8 cellular contexts compared by ENCODE assay signal in genomic region chr11:15941206-15941770, GRCh38.
A peak's percentile ranks its signal among the peaks of the same experiment; 100 is the strongest.
DNase-seq lines count a peak whose midpoint lies in the region; ATAC-seq and TF ChIP-seq lines count a peak whose summit lies in the region.

No MANE protein-coding gene starts in this region.

- no peaks in the 10 kb centered on the region for H3F3A ChIP-seq in SU-DHL-6 (ENCODE audit: insufficient read depth)

- CTCF ChIA-PET in CD8-positive, alpha-beta T cell (lab: Charles Lee): no interaction called here

- H3K9me2 ChIP-seq in SU-DHL-6 (replicated peaks; ENCODE audit: insufficient read depth, low read length): no peaks in the 10 kb centered on the region

- no peak overlapping the region for H3K9ac ChIP-seq in SU-DHL-6 (ENCODE audit: low read length)

- H4K20me1 ChIP-seq in SU-DHL-6 (ENCODE audit: low read depth, low read length): no peaks in the 10 kb centered on the region

- DNase-seq in CD8-positive, alpha-beta T cell: no peak
- DNase-seq in cardiac septum (ENCODE audit: low spot score) (peak; percentile 80), cerebellar nuclear complex (lab: John Stamatoyannopoulos, UW) (no peak)
- peak; percentile 3 to 5 for DNase-seq in stimulated activated CD8-positive, alpha-beta memory T cell treated with anti-CD3 and anti-CD28 coated beads, Interleukin-15, amount 100 ng/mL, for 48 hours (ENCODE audit: low read depth in 2 of 2)

- no peak overlapping the region for H3K4me2 ChIP-seq in SU-DHL-6 (ENCODE audit: low read depth, low read length, poor library complexity, severe bottlenecking)

- no peak overlapping the region for H3K27ac ChIP-seq in CD8-positive, alpha-beta T cell (ENCODE audit: low read depth, low read length)
- no peak overlapping the region for H3K27ac ChIP-seq in SU-DHL-6 (ENCODE audit: low read depth, low read length)

- no peaks in the 10 kb centered on the region for H3K36me3 Mint-ChIP-seq in CD8-positive, alpha-beta T cell

- no peak overlapping the region for H3K4me3 Mint-ChIP-seq in CD8-positive, alpha-beta T cell

- H3K9me3 Mint-ChIP-seq in CD8-positive, alpha-beta T cell: peaks cover under 1% of the 10 kb centered on the region

- peaks cover 5% of the 10 kb centered on the region for H3K27me3 Mint-ChIP-seq in CD8-positive, alpha-beta T cell (ENCODE audit: low read depth)

- intact Hi-C loops in CD8-positive, alpha-beta T cell (cut with DNase I, micrococcal nuclease): no loop called here
- intact Hi-C loops in cardiac septum (cut with DNase I): no loop called here

- H3K9me3 ChIP-seq in CD8-positive, alpha-beta T cell (ENCODE audit: low read length): no peaks in the 10 kb centered on the region
- H3K9me3 ChIP-seq in SU-DHL-6 (ENCODE audit: insufficient read depth, low read length): no peaks in the 10 kb centered on the region

- no peak for ATAC-seq in CD8-positive, alpha-beta T cell
- peak; percentile 51 for ATAC-seq in GM21367 (IDR thresholded peaks at IDR 0.05; ENCODE audit: unreplicated experiment)
- no peak for ATAC-seq in HG02840 (IDR thresholded peaks at IDR 0.05; ENCODE audit: low FRiP score, unreplicated experiment)
- no peak for ATAC-seq in GM21423 (IDR thresholded peaks at IDR 0.05; ENCODE audit: unreplicated experiment)

- no peak overlapping the region for H2AFZ ChIP-seq in SU-DHL-6 (ENCODE audit: low read depth, low read length, severe bottlenecking)

- H3K4me3 ChIP-seq in CD8-positive, alpha-beta T cell (ENCODE audit: low read depth, low read length): no peak overlapping the region
- H3K4me3 ChIP-seq in SU-DHL-6 (ENCODE audit: insufficient read depth, low read length, poor library complexity, severe bottlenecking): no peak overlapping the region

- H3K27me3 ChIP-seq in CD8-positive, alpha-beta T cell (ENCODE audit: insufficient read depth, low read length): no peaks in the 10 kb centered on the region
- H3K27me3 ChIP-seq in SU-DHL-6 (ENCODE audit: low read length): no peaks in the 10 kb centered on the region

- H3K4me1 ChIP-seq in CD8-positive, alpha-beta T cell (ENCODE audit: insufficient read depth, low read length): no peaks in the 10 kb centered on the region

- peak; percentile 29 for TF ChIP-seq CTCF in CD8-positive, alpha-beta T cell (IDR thresholded peaks at IDR 0.05)
- peak; percentile 92 for TF ChIP-seq CTCF in SU-DHL-6 (IDR thresholded peaks at IDR 0.05; ENCODE audit: insufficient read depth, low read length, poor library complexity, severe bottlenecking)

- no peak overlapping the region for H3K27ac Mint-ChIP-seq in CD8-positive, alpha-beta T cell

- no peaks in the 10 kb centered on the region for H3K4me1 Mint-ChIP-seq in CD8-positive, alpha-beta T cell (ENCODE audit: low read depth)

- H3K79me2 ChIP-seq in SU-DHL-6 (ENCODE audit: insufficient read depth, low read length): no peaks in the 10 kb centered on the region

- POLR2A ChIA-PET in CD8-positive, alpha-beta T cell (lab: Charles Lee): no interaction called here

- no peaks in the 10 kb centered on the region for H3K36me3 ChIP-seq in CD8-positive, alpha-beta T cell (ENCODE audit: insufficient read depth, low read length)
- no peaks in the 10 kb centered on the region for H3K36me3 ChIP-seq in SU-DHL-6 (ENCODE audit: low read length)

Comparison
In these comparisons a context has a peak if more than half of its experiments do, and no peak if none do; other contexts are left out.
1. DNase-seq: peak in cardiac septum (single experiment) and stimulated activated CD8-positive, alpha-beta memory T cell treated with anti-CD3 and anti-CD28 coated beads, Interleukin-15, amount 100 ng/mL, for 48 hours (2 of 2); none in CD8-positive, alpha-beta T cell (0 of 7) and cerebellar nuclear complex (0 of 2).